ENCODE assay signal across 32 cellular contexts in genomic region chr5:9617739-9618504, GRCh38. TPM values are rescaled to one million over a fixed set of nuclear protein-coding genes. Genes with fewer than 3 reads are reported as not detected.
DNase-seq lines count a peak whose midpoint lies in the region; ATAC-seq, FAIRE-seq and TF ChIP-seq lines count a peak whose summit lies in the region.
"Had no signal": no experiment of that assay in that cellular context is flagged by ENCODE, and none has a peak within 500 bp of the region (broad histone marks: within the 10 kb centered on the region; RNA-seq: fewer than 3 reads in every experiment).

No MANE protein-coding gene starts in this region.

- FAIRE-seq in GM12891 (lab: Jason Lieb, UNC) = no peak
- FAIRE-seq: D721Med, H54 had no signal

- TF ChIP-seq CTCF in BE2C (IDR thresholded peaks at IDR 0.05; ENCODE audit: low read depth, low read length) (peak; percentile 14; the same call in 1 of the 2 replicates), IMR-90 (conservative IDR thresholded peaks at IDR 0.05; ENCODE audit: low read depth, low read length) (no peak), brain microvascular endothelial cell (IDR thresholded peaks at IDR 0.05; ENCODE audit: low read depth, low read length, missing control alignments) (peak; percentile 19)

- no CpG with 5 or more reads among the region's 10 CpGs for WGBS in IMR-90 (ENCODE audit: extremely low coverage in 2 of 2, insufficient read length in 1 of 2), 2 experiments

- ATAC-seq in IMR-90 (ENCODE audit: low read depth) (no peak), left lobe of liver (peak; percentile 56), HG03442 (IDR thresholded peaks at IDR 0.05; ENCODE audit: unreplicated experiment) (no peak)
- ATAC-seq: activated T-helper 17 cell treated with anti-CD3 and anti-CD28 coated beads, Interleukin-2, amount 50 U/mL, for 72 hours; natural killer cell treated with Interleukin-12 subunit alpha and Interleukin-12 subunit beta and Interleukin-15 and Interleukin-18, amount 100 ng/mL, for 72 hours; psoas muscle; stimulated activated memory B cell treated with anti-CD40 and anti-IgM and Interleukin-4, amounts not matched to agents 10 μg/mL and 1 μg/mL and 100 μg/mL, for 72 hours had no signal

- H2AK5ac ChIP-seq in IMR-90 (ENCODE audit: low read depth, low read length) = no peak overlapping the region

- no peak overlapping the region for H3K14ac ChIP-seq in IMR-90 (replicated peaks; ENCODE audit: low read depth, low read length)

- TF ChIP-seq RAD21 in IMR-90 (IDR thresholded peaks at IDR 0.05; ENCODE audit: low read length) = no peak

- peak overlapping the region; percentile 46 for H2AFZ ChIP-seq in IMR-90 (replicated peaks; ENCODE audit: low read length, poor library complexity)

- no peak overlapping the region for H2BK20ac ChIP-seq in IMR-90 (ENCODE audit: low read depth, low read length)

- POLR2A ChIA-PET in IMR-90 (lab: Charles Lee; ENCODE audit: unreplicated experiment) = no interaction called here

- CTCF ChIA-PET in IMR-90 (lab: Yijun Ruan, JAX) = interaction anchor here (0.7 kb wide), 1 partner anchor 12 kb away, joined by 3 read pairs; no protein-coding TSS in a partner anchor

- DNase-seq in BE2C = no peak
- no peak for DNase-seq in IMR-90
- peak; percentile 4 for DNase-seq in brain microvascular endothelial cell
- DNase-seq in left lobe of liver (ENCODE audit: low spot score) = no peak
- no peak for DNase-seq in NOMO-1 treated with DMSO at 0.1 percent for 48 hours (lab: John Stamatoyannopoulos, UW; ENCODE audit: unreplicated experiment)
- DNase-seq in GM12891 (ENCODE audit: insufficient read length, low spot score) = no peak
- no peak for DNase-seq in DMS79 treated with DMSO at 0.1 percent for 48 hours (lab: John Stamatoyannopoulos, UW)
- DNase-seq: ACHN; activated CD4-positive, alpha-beta T cell treated with anti-CD3 and anti-CD28 coated beads, Interleukin-2, amount 50 U/mL, for 1 hour; activated CD8-positive, alpha-beta memory T cell treated with anti-CD3 and anti-CD28 coated beads, Interleukin-2, amount 50 U/mL, for 4 hours; effector memory CD4-positive, alpha-beta T cell; KBM-7; midbrain; MV-4-11; NCI-H1694 treated with DMSO at 0.1 percent for 48 hours; NCI-H774; psoas muscle; SHP77 treated with DMSO at 0.1 percent for 48 hours; T-helper 1 cell; testis had no signal

- H3K27me3 ChIP-seq in BE2C = no peaks in the 10 kb centered on the region
- H3K27me3 ChIP-seq in IMR-90 (ENCODE audit: control insufficient read depth, insufficient read depth, low read length) = no peaks in the 10 kb centered on the region
- no peaks in the 10 kb centered on the region for H3K27me3 ChIP-seq in brain microvascular endothelial cell (replicated peaks)
- H3K27me3 ChIP-seq: ascending aorta, testis had no signal

- H3K9ac ChIP-seq in IMR-90 (ENCODE audit: low read depth, low read length) = no peak overlapping the region

- H4K91ac ChIP-seq in IMR-90 (ENCODE audit: insufficient read depth, low read depth, low read length) = no peak overlapping the region

- intact Hi-C loops in IMR-90 (cut with micrococcal nuclease) = no loop called here

- H3K4me1 ChIP-seq in BE2C = peaks cover 3% of the 10 kb centered on the region
- peaks cover 4% of the 10 kb centered on the region; the same call in 1 of the 2 replicates for H3K4me1 ChIP-seq in IMR-90 (ENCODE audit: control insufficient read depth, insufficient read depth, low read length)
- H3K4me1 ChIP-seq: psoas muscle, testis had no signal

- H4K20me1 ChIP-seq in IMR-90 (ENCODE audit: insufficient read depth, low read length) = no peaks in the 10 kb centered on the region

- H4K5ac ChIP-seq in IMR-90 (ENCODE audit: low read depth, low read length) = no peak overlapping the region

- H2BK15ac ChIP-seq in IMR-90 (ENCODE audit: low read depth, low read length) = no peak overlapping the region; the same call in 2 of the 3 replicates

- no peak overlapping the region for H3K23ac ChIP-seq in IMR-90 (ENCODE audit: low read depth, low read length)

- H3K9me1 ChIP-seq in IMR-90 (ENCODE audit: insufficient read depth, low read length) = no peaks in the 10 kb centered on the region; the same call in 1 of the 2 replicates

- dilution Hi-C loops in IMR-90 (cut with HindIII; ENCODE audit: low sequenced_read_pairs, unreplicated experiment) = no loop called here

- no peak overlapping the region for H3K4me2 ChIP-seq in IMR-90 (ENCODE audit: low read depth, low read length)

- no peak overlapping the region for H2AK9ac ChIP-seq in IMR-90 (replicated peaks; ENCODE audit: low read depth, low read length, poor library complexity)

- in situ Hi-C loops in IMR-90 (cut with MboI; ENCODE audit: low sequenced_read_pairs) (no loop called here), brain microvascular endothelial cell (cut with HindIII; ENCODE audit: low pct_ligation_motif_present, low sequenced_read_pairs) (no loop called here)

- peak overlapping the region; percentile 42; the same call in 1 of the 2 replicates for H2BK120ac ChIP-seq in IMR-90 (ENCODE audit: low read depth, low read length)

- H3K36me3 ChIP-seq in BE2C (no peaks in the 10 kb centered on the region), IMR-90 (ENCODE audit: control insufficient read depth, insufficient read depth, low read length) (no peaks in the 10 kb centered on the region), brain microvascular endothelial cell (replicated peaks) (no peaks in the 10 kb centered on the region)
- H3K36me3 ChIP-seq: ascending aorta, esophagus muscularis mucosa had no signal

- no peak overlapping the region for H2BK5ac ChIP-seq in IMR-90 (ENCODE audit: low read depth, low read length, poor library complexity, severe bottlenecking)

- TF ChIP-seq POLR2A in IMR-90 (IDR thresholded peaks at IDR 0.05; ENCODE audit: low read depth, low read length) (no peak), GM12891 (IDR thresholded peaks at IDR 0.05; ENCODE audit: low read depth, low read length) (no peak)

- H3K4me3 ChIP-seq in BE2C (ENCODE audit: low read depth, low read length) = no peak overlapping the region
- H3K4me3 ChIP-seq in IMR-90 (ENCODE audit: insufficient read depth, low read depth, low read length) = no peak overlapping the region
- H3K4me3 ChIP-seq in brain microvascular endothelial cell (ENCODE audit: low read depth, low read length) = no peak overlapping the region
- H3K4me3 ChIP-seq: ascending aorta, esophagus muscularis mucosa, psoas muscle, skin epidermis, testis had no signal

- no peak overlapping the region for H3K56ac ChIP-seq in IMR-90 (ENCODE audit: extremely low read depth, insufficient read depth, low read length)

- H3K4ac ChIP-seq in IMR-90 (ENCODE audit: low read depth, low read length) = no peak overlapping the region

- H3K27ac ChIP-seq in IMR-90 (ENCODE audit: insufficient read depth, low read length) (no peak overlapping the region), brain microvascular endothelial cell (no peak overlapping the region)
- H3K27ac ChIP-seq: ascending aorta, esophagus muscularis mucosa, psoas muscle, skin epidermis, testis had no signal

- no TSS peak for BruUV-seq in IMR-90 (replicated peaks; lab: Mats Ljungman, UMichigan)

- H3K79me1 ChIP-seq in IMR-90 (ENCODE audit: low read depth in 1 of 2, low read length in 2 of 2) = no peaks in the 10 kb centered on the region

- H3K18ac ChIP-seq in IMR-90 (ENCODE audit: low read depth, low read length) = no peak overlapping the region

- no peaks in the 10 kb centered on the region for H3K9me3 ChIP-seq in BE2C
- H3K9me3 ChIP-seq in IMR-90 (ENCODE audit: control insufficient read depth, insufficient read depth, low read length) = no peaks in the 10 kb centered on the region
- H3K9me3 ChIP-seq: ascending aorta, esophagus muscularis mucosa, psoas muscle, testis had no signal

- no peak overlapping the region for H4K8ac ChIP-seq in IMR-90 (ENCODE audit: low read depth in 2 of 2, low read length in 2 of 2)

TF ChIP-seq in IMR-90, 13 proteins besides CTCF, POLR2A, EP300 and RAD21:
- TF ChIP-seq CHD1 (IDR thresholded peaks at IDR 0.05; ENCODE audit: low read depth, low read length) = no peak
- TF ChIP-seq FOS (IDR thresholded peaks at IDR 0.05; ENCODE audit: low read depth, low read length) = no peak
- no peak for TF ChIP-seq NFE2L2 (IDR thresholded peaks at IDR 0.05; ENCODE audit: low read depth, low read length)
- TF ChIP-seq MXI1 (IDR thresholded peaks at IDR 0.05; ENCODE audit: borderline replicate concordance, low read depth, low read length) = no peak
- TF ChIP-seq, protein P1, sequence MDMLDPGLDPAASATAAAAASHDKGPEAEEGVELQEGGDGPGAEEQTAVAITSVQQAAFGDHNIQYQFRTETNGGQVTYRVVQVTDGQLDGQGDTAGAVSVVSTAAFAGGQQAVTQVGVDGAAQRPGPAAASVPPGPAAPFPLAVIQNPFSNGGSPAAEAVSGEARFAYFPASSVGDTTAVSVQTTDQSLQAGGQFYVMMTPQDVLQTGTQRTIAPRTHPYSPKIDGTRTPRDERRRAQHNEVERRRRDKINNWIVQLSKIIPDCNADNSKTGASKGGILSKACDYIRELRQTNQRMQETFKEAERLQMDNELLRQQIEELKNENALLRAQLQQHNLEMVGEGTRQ (IDR thresholded peaks at IDR 0.05; ENCODE audit: low read depth, low read length) = no peak
- no peak for TF ChIP-seq CEBPB (IDR thresholded peaks at IDR 0.05; ENCODE audit: low read depth, low read length)
- no peak for TF ChIP-seq RCOR1 (IDR thresholded peaks at IDR 0.05; ENCODE audit: insufficient replicate concordance, low read length)
TF ChIP-seq in IMR-90: peak in this region for 0.

TF ChIP-seq in GM12891, 5 proteins besides CTCF, POLR2A, EP300 and RAD21:
- TF ChIP-seq POLR2AphosphoS5 (IDR thresholded peaks at IDR 0.05; ENCODE audit: low read depth, low read length) (no peak), TAF1 (IDR thresholded peaks at IDR 0.05; ENCODE audit: low read depth, low read length) (no peak), POU2F2 (IDR thresholded peaks at IDR 0.05; ENCODE audit: low read depth, low read length) (no peak), SPI1 (IDR thresholded peaks at IDR 0.05; ENCODE audit: low read depth, low read length) (no peak), PAX5 (IDR thresholded peaks at IDR 0.05; ENCODE audit: insufficient read depth, low read length, severe bottlenecking) (no peak)

RNA-seq across cellular contexts. Expression of gene TAS2R1, which starts 12.2 kb away (rescaled TPM):
- polyA plus RNA-seq in BE2C (2012; ENCODE audit: insufficient read depth, insufficient read length, low read depth) = not detected
- not detected in 2 replicates for total RNA-seq in IMR-90 (2012; rRNA removed)
- not detected in 2 replicates for polyA plus RNA-seq in IMR-90 (2012; rRNA removed)
- polyA plus RNA-seq in IMR-90 (2012; cell fraction: cytosol; rRNA removed) = not detected in 2 replicates
- not detected in 2 replicates for polyA plus RNA-seq in IMR-90 (2012; cell fraction: nucleus; rRNA removed; ENCODE audit: low replicate concordance)
- total RNA-seq in left lobe of liver = not detected
- not detected for polyA plus RNA-seq in GM12891 (2012; ENCODE audit: low read depth, missing spikeins)
- total RNA-seq: activated T-helper 17 cell treated with anti-CD3 and anti-CD28 coated beads, Interleukin-2, amount 50 U/mL, for 72 hours; ascending aorta; esophagus muscularis mucosa; glomerular endothelial cell; natural killer cell treated with Interleukin-12 subunit alpha and Interleukin-12 subunit beta and Interleukin-15 and Interleukin-18, amount 100 ng/mL, for 72 hours; OCI-LY7; psoas muscle had no signal
- polyA plus RNA-seq: CD14-positive monocyte, psoas muscle had no signal
